ENCODE assay signal across 8 cellular contexts in the genomic region with DNA sequence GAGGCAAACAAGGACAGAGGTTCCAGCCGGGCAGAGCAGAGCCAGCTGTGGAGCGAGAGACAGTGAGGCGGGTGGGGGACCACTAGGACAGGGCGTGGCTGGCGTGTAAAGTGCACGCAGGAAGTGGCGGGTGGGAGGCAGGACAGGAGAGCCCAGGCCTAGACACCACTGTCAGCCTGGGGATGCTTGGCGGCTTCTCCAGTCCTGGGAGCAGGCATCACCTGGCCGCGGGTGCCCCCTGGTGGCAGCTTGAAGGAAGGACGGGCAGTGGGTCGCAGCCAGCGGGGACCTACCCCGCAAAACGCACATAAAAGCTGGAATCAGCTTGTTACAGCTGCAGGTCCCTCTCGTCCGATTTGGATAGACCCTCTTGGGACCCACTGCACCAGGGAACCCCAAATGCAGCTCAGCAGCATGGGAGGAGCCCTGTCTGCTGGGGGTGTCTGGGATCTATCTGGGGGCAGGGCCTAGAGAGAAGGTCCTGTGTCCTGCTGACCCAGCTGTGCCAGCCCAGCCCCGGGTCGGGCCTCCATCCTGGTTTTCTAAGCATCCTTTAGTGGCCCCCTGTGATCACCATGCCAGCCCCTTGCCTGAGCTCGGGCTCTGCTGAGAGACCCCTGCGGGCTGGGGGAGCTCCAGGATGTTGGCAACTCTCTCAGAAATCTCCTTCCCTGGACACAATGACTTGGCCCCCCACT. TPM values are rescaled to one million over a fixed set of nuclear protein-coding genes. Genes with fewer than 3 reads are reported as not detected.
A peak's percentile ranks its signal among the peaks of the same experiment; 100 is the strongest.
DNase-seq lines count a peak whose midpoint lies in the region; ATAC-seq and TF ChIP-seq lines count a peak whose summit lies in the region.

No MANE protein-coding gene starts in this region.

- peak overlapping the region; percentile 14 for H2BK15ac ChIP-seq in neuronal stem cell (ENCODE audit: low read length)

- H3K18ac ChIP-seq in neuronal stem cell (ENCODE audit: low read length), result peak overlapping the region; percentile 79

- no peak overlapping the region for H3K9ac ChIP-seq in neuronal stem cell (ENCODE audit: low read depth, low read length, poor library complexity)

- no peaks in the 10 kb centered on the region for H3K36me3 ChIP-seq in Panc1 (ENCODE audit: control insufficient read depth, insufficient read depth, low read length)
- H3K36me3 ChIP-seq in neuronal stem cell (replicated peaks in 1 of 2; ENCODE audit: control insufficient read depth in 2 of 2, insufficient read depth in 2 of 2, low read length in 2 of 2), result no peaks in the 10 kb centered on the region

- no peak overlapping the region for H3K23ac ChIP-seq in neuronal stem cell (ENCODE audit: low read depth, low read length, poor library complexity)

- intact Hi-C loops in Panc1 (cut with micrococcal nuclease; ENCODE audit: unreplicated experiment), result loop anchor here (1.0 to 5.0 kb wide), 2 partner anchors 77 to 195 kb away; no protein-coding TSS in a partner anchor

- POLR2A ChIA-PET in AG04449 (lab: Yijun Ruan, JAX), result no interaction called here
- POLR2A ChIA-PET in Panc1 (lab: Charles Lee), result no interaction called here

- H4K91ac ChIP-seq in neuronal stem cell (ENCODE audit: low read depth, low read length, poor library complexity), result no peak overlapping the region

- TF ChIP-seq CTCF in AG04449 (IDR thresholded peaks at IDR 0.05; ENCODE audit: insufficient read depth, low read length, missing control alignments), result peak; percentile 95
- TF ChIP-seq CTCF in Panc1 (IDR thresholded peaks at IDR 0.05), result no peak
- TF ChIP-seq CTCF in fibroblast of pulmonary artery (IDR thresholded peaks at IDR 0.05; ENCODE audit: low read length, missing control alignments), result peak; percentile 81

- BruUV-seq in Panc1 (replicated peaks; lab: Mats Ljungman, UMichigan), result no TSS peak

- in situ Hi-C loops in Panc1 (cut with HindIII; ENCODE audit: low pct_unique_long_range_greater_than_20kb, low sequenced_read_pairs), result no loop called here

- H3K4me1 ChIP-seq in Panc1 (ENCODE audit: control insufficient read depth, insufficient read depth, low read length) (no peaks in the 10 kb centered on the region), neuronal stem cell (ENCODE audit: control insufficient read depth in 2 of 2, insufficient read depth in 1 of 2, low read depth in 1 of 2, low read length in 2 of 2) (peaks cover 11 to 14% of the 10 kb centered on the region in 2 donors)

- DNase-seq in AG04449 (ENCODE audit: low read depth, low spot score), result no peak
- peak; percentile 86 for DNase-seq in HT-29 (ENCODE audit: low spot score)
- DNase-seq in Panc1 (ENCODE audit: low read depth, low spot score), result no peak
- peak; percentile 60 to 69 for DNase-seq in activated T-helper 1 cell treated with anti-CD3 and anti-CD28 coated beads, Interleukin-2, amount 50 U/mL, for 16 hours (ENCODE audit: low read depth in 1 of 2, low spot score in 1 of 2)
- DNase-seq in fibroblast of pulmonary artery (ENCODE audit: low read depth), result peak; percentile 73
- peak; percentile 74 for DNase-seq in neuronal stem cell (ENCODE audit: low spot score)
- DNase-seq in superior temporal gyrus (ENCODE audit: extremely low spot score), result peak; percentile 87

- H2BK12ac ChIP-seq in neuronal stem cell (ENCODE audit: low read length), result no peak overlapping the region

- H2AK5ac ChIP-seq in neuronal stem cell (ENCODE audit: low read depth, low read length), result peak overlapping the region; percentile 78

- ATAC-seq in GM18511 (IDR thresholded peaks at IDR 0.05; ENCODE audit: unreplicated experiment) (peak; percentile 70), Panc1 (peak; percentile 87)

- H2AFZ ChIP-seq in neuronal stem cell (ENCODE audit: low read length), result no peak overlapping the region

- H2BK120ac ChIP-seq in neuronal stem cell (ENCODE audit: low read depth, low read length), result peak overlapping the region; percentile 43

- H3K9me3 ChIP-seq in Panc1 (ENCODE audit: control insufficient read depth, insufficient read depth, low read depth, low read length) (no peaks in the 10 kb centered on the region), neuronal stem cell (replicated peaks in 1 of 2; ENCODE audit: control insufficient read depth in 2 of 2, insufficient read depth in 1 of 2, low read depth in 1 of 2, low read length in 2 of 2) (peaks cover 0 to 2% of the 10 kb centered on the region in 2 donors)

- no peaks in the 10 kb centered on the region for H3K79me1 ChIP-seq in neuronal stem cell (ENCODE audit: low read depth, low read length)

- CTCF ChIA-PET in AG04449 (lab: Yijun Ruan, JAX), result interaction anchor here (0.7 to 23.8 kb wide), 21 partner anchors 8 to 332 kb away, joined by 3 to 1359 read pairs (median 4); partner anchors contain the start of gene WFS1
- CTCF ChIA-PET in Panc1 (lab: Charles Lee), result interaction anchor here (1.0 to 1.9 kb wide), 4 partner anchors 63 to 77 kb away, joined by 3 to 10 read pairs (median 6); no protein-coding TSS in a partner anchor

- H3K27me3 ChIP-seq in Panc1 (ENCODE audit: control insufficient read depth, insufficient read depth, low read length) (no peaks in the 10 kb centered on the region), neuronal stem cell (ENCODE audit: control insufficient read depth in 3 of 3, insufficient read depth in 3 of 3, low read depth in 1 of 3, low read length in 3 of 3) (peaks cover 0 to 25% (median 0%) of the 10 kb centered on the region in 3 experiments)

- no CpG with 5 or more reads among the region's 21 CpGs for WGBS in neuronal stem cell (ENCODE audit: extremely low coverage in 2 of 2, insufficient read length in 2 of 2, insufficient replicate concordance in 1 of 2), 2 donors

- no peak overlapping the region for H3K27ac ChIP-seq in Panc1 (ENCODE audit: low read length)
- H3K27ac ChIP-seq in neuronal stem cell (replicated peaks; ENCODE audit: low read length), result no peak overlapping the region

- no peak overlapping the region for H3K4me2 ChIP-seq in neuronal stem cell (ENCODE audit: insufficient read depth, low read length, poor library complexity, severe bottlenecking)

- H4K8ac ChIP-seq in neuronal stem cell (ENCODE audit: low read depth, low read length), result no peak overlapping the region

- peak overlapping the region; percentile 25 for H3K14ac ChIP-seq in neuronal stem cell (ENCODE audit: low read length)

- H3K4me3 ChIP-seq in AG04449 (ENCODE audit: low read depth, low read length), result no peak overlapping the region
- no peak overlapping the region for H3K4me3 ChIP-seq in Panc1 (ENCODE audit: low read depth in 2 of 2, low read length in 2 of 2)
- H3K4me3 ChIP-seq in fibroblast of pulmonary artery (replicated peaks; ENCODE audit: low read depth, low read length), result no peak overlapping the region
- no peak overlapping the region for H3K4me3 ChIP-seq in neuronal stem cell (ENCODE audit: low read length in 2 of 2)

- H2BK5ac ChIP-seq in neuronal stem cell (ENCODE audit: low read length), result no peak overlapping the region

- H3K4ac ChIP-seq in neuronal stem cell (ENCODE audit: low read length), result no peak overlapping the region

RNA-seq across cellular contexts. Expression of gene WFS1, which starts 57.7 kb away (rescaled TPM):
- 49.2 and 49.8 TPM in 2 replicates for total RNA-seq in HT-29 (2014; rRNA removed; shearing (Covaris generic))
- total RNA-seq in Panc1 (2021; ENCODE audit: unreplicated experiment), result 67.5 TPM
- 91.6 TPM for polyA plus RNA-seq in Panc1 (2012; ENCODE audit: insufficient read length)
- polyA plus RNA-seq in neuronal stem cell (2013, experiment 1 of 2), result 16.3 TPM
- 16.4 TPM for polyA plus RNA-seq in neuronal stem cell (2013, experiment 2 of 2)

Comparison
In these comparisons a context has a peak if more than half of its experiments do, and no peak if none do; other contexts are left out.
1. DNase-seq: peak in HT-29 (single experiment), activated T-helper 1 cell treated with anti-CD3 and anti-CD28 coated beads, Interleukin-2, amount 50 U/mL, for 16 hours (2 of 2), fibroblast of pulmonary artery (single experiment), neuronal stem cell (single experiment) and superior temporal gyrus (single experiment); none in AG04449 (single experiment) and Panc1 (single experiment).